In the genomic region with DNA sequence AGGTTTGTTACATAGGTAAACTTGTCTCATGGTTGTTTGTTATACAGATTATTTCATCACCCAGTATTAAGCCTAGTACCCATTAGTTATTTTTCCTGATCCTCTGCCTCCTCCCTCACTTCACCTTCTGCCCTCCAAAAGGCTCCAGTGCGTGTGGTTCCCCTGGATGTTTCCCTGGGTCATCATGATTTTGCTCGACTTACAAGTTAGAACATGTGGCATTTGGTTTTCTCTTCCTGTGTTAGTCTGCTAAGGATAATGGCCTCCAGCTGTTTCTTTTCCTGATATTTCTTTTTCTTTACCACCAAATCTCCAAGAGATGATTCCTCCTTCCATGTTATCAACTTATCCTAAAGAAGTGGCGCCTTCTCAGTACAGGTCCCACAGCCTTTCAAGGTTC, we compare ENCODE assay signal across 1 cellular context.
TF ChIP-seq lines count a peak whose summit lies in the region.

No MANE protein-coding gene starts in this region.

TF ChIP-seq in WTC11, 78 proteins besides CTCF, POLR2A, EP300 and RAD21:
- TF ChIP-seq ERG (CRISPR knock-in tag; IDR thresholded peaks at IDR 0.05) (no peak), CREB1 (CRISPR knock-in tag; IDR thresholded peaks at IDR 0.05) (no peak), NR2C2 (CRISPR knock-in tag; IDR thresholded peaks at IDR 0.05) (no peak), USF2 (CRISPR knock-in tag; IDR thresholded peaks at IDR 0.05) (no peak), JAZF1 (CRISPR knock-in tag; IDR thresholded peaks at IDR 0.05) (no peak), NR3C1 (CRISPR knock-in tag; conservative IDR thresholded peaks at IDR 0.05; ENCODE audit: low read depth) (no peak), NFE2L1 (CRISPR knock-in tag; IDR thresholded peaks at IDR 0.05) (no peak), ETV6 (CRISPR knock-in tag; IDR thresholded peaks at IDR 0.05) (no peak), TP53 (CRISPR knock-in tag; IDR thresholded peaks at IDR 0.05) (no peak), ZBTB43 (CRISPR knock-in tag; IDR thresholded peaks at IDR 0.05) (no peak), ZNF232 (CRISPR knock-in tag; IDR thresholded peaks at IDR 0.05) (no peak), MYBL2 (CRISPR knock-in tag; IDR thresholded peaks at IDR 0.05) (no peak), JUN (CRISPR knock-in tag; IDR thresholded peaks at IDR 0.05) (no peak)
- TF ChIP-seq, protein P1, sequence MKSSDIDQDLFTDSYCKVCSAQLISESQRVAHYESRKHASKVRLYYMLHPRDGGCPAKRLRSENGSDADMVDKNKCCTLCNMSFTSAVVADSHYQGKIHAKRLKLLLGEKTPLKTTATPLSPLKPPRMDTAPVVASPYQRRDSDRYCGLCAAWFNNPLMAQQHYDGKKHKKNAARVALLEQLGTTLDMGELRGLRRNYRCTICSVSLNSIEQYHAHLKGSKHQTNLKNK (CRISPR knock-in tag; IDR thresholded peaks at IDR 0.05) = no peak
TF ChIP-seq in WTC11: peak in this region for 0.
